1 cellular context compared by ENCODE assay signal in genomic region chr6:50824505-50824904, GRCh38.
TF ChIP-seq lines count a peak whose summit lies in the region.

No MANE protein-coding gene starts in this region.

TF ChIP-seq in WTC11, 78 proteins besides CTCF, POLR2A, EP300 and RAD21 (continued from another document):
- no peak for TF ChIP-seq PREB (CRISPR knock-in tag; IDR thresholded peaks at IDR 0.05; ENCODE audit: borderline replicate concordance)
- no peak for TF ChIP-seq ZNF532 (CRISPR knock-in tag; IDR thresholded peaks at IDR 0.05; ENCODE audit: borderline replicate concordance)
- no peak for TF ChIP-seq NR3C1 (CRISPR knock-in tag; conservative IDR thresholded peaks at IDR 0.05; ENCODE audit: low read depth)
- no peak for TF ChIP-seq PRDM15 (CRISPR knock-in tag; IDR thresholded peaks at IDR 0.05)
- TF ChIP-seq E2F5 (CRISPR knock-in tag; IDR thresholded peaks at IDR 0.05) = no peak
- TF ChIP-seq SMAD4 (CRISPR knock-in tag; IDR thresholded peaks at IDR 0.05) = no peak
- TF ChIP-seq ETV6 (CRISPR knock-in tag; IDR thresholded peaks at IDR 0.05) = no peak
